ENCODE assay signal across 17 cellular contexts in genomic region chrX:46317158-46317557, GRCh38.
DNase-seq lines count a peak whose midpoint lies in the region; FAIRE-seq and TF ChIP-seq lines count a peak whose summit lies in the region.
"Had no signal": no experiment of that assay in that cellular context is flagged by ENCODE, and none has a peak within 500 bp of the region (broad histone marks: within the 10 kb centered on the region; RNA-seq: fewer than 3 reads in every experiment).

No MANE protein-coding gene starts in this region.

- in situ Hi-C loops in Caki2 (cut with HindIII; ENCODE audit: low pct_unique_long_range_greater_than_20kb, low sequenced_read_pairs): no loop called here

- no peak overlapping the region for H4K8ac ChIP-seq in mesendoderm (ENCODE audit: low read depth, low read length)

- no peak for FAIRE-seq in bronchial epithelial cell (lab: Jason Lieb, UNC)

- no peaks in the 10 kb centered on the region for H3K79me2 ChIP-seq in mesendoderm (ENCODE audit: control insufficient read depth, insufficient read depth, low read length)

- H3K27me3 Mint-ChIP-seq in activated CD4-positive, alpha-beta memory T cell treated with anti-CD3 and anti-CD28 coated beads, Interleukin-2, amount 10 ng/mL, durations not matched to agents 7 days and 5 days: no peaks in the 10 kb centered on the region
- H3K27me3 Mint-ChIP-seq: CD4-positive, CD25-positive, alpha-beta regulatory T cell had no signal

- H3K79me1 ChIP-seq in mesendoderm (ENCODE audit: low read length): no peaks in the 10 kb centered on the region

- H3K4me1 Mint-ChIP-seq in activated CD4-positive, alpha-beta memory T cell treated with anti-CD3 and anti-CD28 coated beads, Interleukin-2, amount 10 ng/mL, durations not matched to agents 7 days and 5 days: peaks cover 29% of the 10 kb centered on the region

- H3K27me3 ChIP-seq in bronchial epithelial cell (ENCODE audit: control insufficient read depth, insufficient read depth, low read length) (no peaks in the 10 kb centered on the region), mesendoderm (ENCODE audit: insufficient read depth, low read length, poor library complexity) (no peaks in the 10 kb centered on the region), prostate gland (replicated peaks; ENCODE audit: insufficient read depth) (no peaks in the 10 kb centered on the region)

- no peak overlapping the region for H3K4me3 Mint-ChIP-seq in activated CD4-positive, alpha-beta memory T cell treated with anti-CD3 and anti-CD28 coated beads, Interleukin-2, amount 10 ng/mL, durations not matched to agents 7 days and 5 days
- H3K4me3 Mint-ChIP-seq: activated CD8-positive, alpha-beta T cell treated with anti-CD3 and anti-CD28 coated beads, Interleukin-2, amount 10 ng/mL, durations not matched to agents 7 days and 5 days; activated naive CD4-positive, alpha-beta T cell treated with anti-CD3 and anti-CD28 coated beads for 36 hours; activated T-cell treated with anti-CD3 and anti-CD28 coated beads, Interleukin-2, amount 50 U/mL, for 4 hours; CD4-positive, CD25-positive, alpha-beta regulatory T cell; neural crest cell had no signal

- no peaks in the 10 kb centered on the region for H3K36me3 Mint-ChIP-seq in activated CD4-positive, alpha-beta memory T cell treated with anti-CD3 and anti-CD28 coated beads, Interleukin-2, amount 10 ng/mL, durations not matched to agents 7 days and 5 days (ENCODE audit: low read depth)
- H3K36me3 Mint-ChIP-seq: CD4-positive, CD25-positive, alpha-beta regulatory T cell had no signal

- H2BK5ac ChIP-seq in mesendoderm (ENCODE audit: low read length): no peak overlapping the region

- no peak overlapping the region for H3K27ac ChIP-seq in mesendoderm (ENCODE audit: low read depth, low read length)
- H3K27ac ChIP-seq in prostate gland: no peak overlapping the region

- H3K9ac ChIP-seq in mesendoderm (ENCODE audit: low read length): no peak overlapping the region

- POLR2A ChIA-PET in HEK293T (lab: Yijun Ruan, JAX): no interaction called here
- POLR2A ChIA-PET in activated CD4-positive, alpha-beta memory T cell treated with anti-CD3 and anti-CD28 coated beads, Interleukin-2, amount 10 ng/mL, durations not matched to agents 7 days and 5 days (lab: Charles Lee): no interaction called here

- no peak overlapping the region for H3K4me2 ChIP-seq in mesendoderm (ENCODE audit: low read length)

- H3K18ac ChIP-seq in mesendoderm (ENCODE audit: low read length): no peak overlapping the region

- H3K23ac ChIP-seq in mesendoderm (ENCODE audit: low read length): no peak overlapping the region

- no CpG with 5 or more reads among the region's 1 CpG for WGBS in mesendoderm (ENCODE audit: extremely low coverage, insufficient coverage, low lambda C conversion rate)
- WGBS in prostate gland: 25% methylated on average over 1 of the region's 1 CpG

- H3K4me1 ChIP-seq in mesendoderm (ENCODE audit: control insufficient read depth, low read depth, low read length): no peaks in the 10 kb centered on the region
- H3K4me1 ChIP-seq in prostate gland (replicated peaks): no peaks in the 10 kb centered on the region

- H3K4ac ChIP-seq in mesendoderm (ENCODE audit: low read depth, low read length): no peak overlapping the region

- no peak overlapping the region for H2BK15ac ChIP-seq in mesendoderm (replicated peaks; ENCODE audit: low read depth)

- no peak overlapping the region for H2BK120ac ChIP-seq in mesendoderm (ENCODE audit: low read depth, low read length)

- no peak overlapping the region for H4K5ac ChIP-seq in mesendoderm (ENCODE audit: low read length)

- TF ChIP-seq POLR2A in prostate gland (IDR thresholded peaks at IDR 0.05): no peak

- H3K4me3 ChIP-seq in bronchial epithelial cell (ENCODE audit: low read depth, low read length): no peak overlapping the region
- H3K4me3 ChIP-seq in mesendoderm (ENCODE audit: low read length): no peak overlapping the region
- no peak overlapping the region for H3K4me3 ChIP-seq in prostate gland

- DNase-seq in Caki2 (ENCODE audit: low read depth) (peak; percentile 71), LoVo (ENCODE audit: low spot score) (peak; percentile 70), bronchial epithelial cell (ENCODE audit: low read depth) (peak; percentile 58), mesendoderm (peak; percentile 13), prostate gland (ENCODE audit: low spot score) (no peak), HEK293T (ENCODE audit: extremely low spot score) (no peak)
- DNase-seq in NK-92 treated with Interleukin-12 subunit alpha and Interleukin-12 subunit beta, amount 100 ng/mL, for 24 hours (lab: John Stamatoyannopoulos, UW): no peak
- no peak for DNase-seq in activated CD4-positive, alpha-beta memory T cell treated with anti-CD3 and anti-CD28 coated beads, Interleukin-2, amount 10 ng/mL, durations not matched to agents 7 days and 5 days
- DNase-seq: activated CD8-positive, alpha-beta T cell treated with anti-CD3 and anti-CD28 coated beads, Interleukin-2, amount 10 ng/mL, durations not matched to agents 7 days and 5 days; activated naive CD4-positive, alpha-beta T cell treated with anti-CD3 and anti-CD28 coated beads for 36 hours; activated T-cell treated with anti-CD3 and anti-CD28 coated beads, Interleukin-2, amount 50 U/mL, for 4 hours; CD4-positive, CD25-positive, alpha-beta regulatory T cell; Karpas-422; NCI-H1105 treated with DMSO at 0.1 percent for 48 hours; NCI-H2171; NCI-H774 had no signal

- intact Hi-C loops in prostate gland (cut with DNase I): no loop called here

- H3K9me3 Mint-ChIP-seq in activated CD4-positive, alpha-beta memory T cell treated with anti-CD3 and anti-CD28 coated beads, Interleukin-2, amount 10 ng/mL, durations not matched to agents 7 days and 5 days: no peaks in the 10 kb centered on the region
- H3K9me3 Mint-ChIP-seq: activated naive CD4-positive, alpha-beta T cell treated with anti-CD3 and anti-CD28 coated beads for 36 hours; activated T-cell treated with anti-CD3 and anti-CD28 coated beads, Interleukin-2, amount 50 U/mL, for 4 hours had no signal

- H2AK5ac ChIP-seq in mesendoderm (ENCODE audit: low read length): no peak overlapping the region

- CTCF ChIA-PET in HEK293T (lab: Yijun Ruan, JAX): no interaction called here
- CTCF ChIA-PET in activated CD4-positive, alpha-beta memory T cell treated with anti-CD3 and anti-CD28 coated beads, Interleukin-2, amount 10 ng/mL, durations not matched to agents 7 days and 5 days (lab: Charles Lee): no interaction called here

- no peak overlapping the region for H3K56ac ChIP-seq in mesendoderm (ENCODE audit: low read length)

- TF ChIP-seq CTCF in bronchial epithelial cell (IDR thresholded peaks at IDR 0.05; ENCODE audit: insufficient read depth, low read length, severe bottlenecking): no peak
- TF ChIP-seq CTCF in prostate gland (IDR thresholded peaks at IDR 0.05): no peak

- H3K9me3 ChIP-seq in prostate gland: no peaks in the 10 kb centered on the region

- no peak overlapping the region for H3K27ac Mint-ChIP-seq in activated CD4-positive, alpha-beta memory T cell treated with anti-CD3 and anti-CD28 coated beads, Interleukin-2, amount 10 ng/mL, durations not matched to agents 7 days and 5 days
- H3K27ac Mint-ChIP-seq: activated CD8-positive, alpha-beta T cell treated with anti-CD3 and anti-CD28 coated beads, Interleukin-2, amount 10 ng/mL, durations not matched to agents 7 days and 5 days; activated naive CD4-positive, alpha-beta T cell treated with anti-CD3 and anti-CD28 coated beads for 36 hours had no signal

- H3K36me3 ChIP-seq in bronchial epithelial cell (ENCODE audit: control insufficient read depth, insufficient read depth, low read length): no peaks in the 10 kb centered on the region
- H3K36me3 ChIP-seq in mesendoderm (ENCODE audit: control insufficient read depth, insufficient read depth, low read length): no peaks in the 10 kb centered on the region
- H3K36me3 ChIP-seq in prostate gland: no peaks in the 10 kb centered on the region

TF ChIP-seq in HEK293T, 16 proteins besides CTCF, POLR2A, EP300 and RAD21:
- TF ChIP-seq FOXM1 (IDR thresholded peaks at IDR 0.05; ENCODE audit: borderline replicate concordance): no peak
- no peak for TF ChIP-seq ARNT (IDR thresholded peaks at IDR 0.05)
- TF ChIP-seq LEF1 (IDR thresholded peaks at IDR 0.05; ENCODE audit: borderline replicate concordance): no peak
- TF ChIP-seq FOXK2 (IDR thresholded peaks at IDR 0.05): no peak
- TF ChIP-seq SUZ12 (IDR thresholded peaks at IDR 0.05): no peak
- no peak for TF ChIP-seq NFRKB (IDR thresholded peaks at IDR 0.05)
- no peak for TF ChIP-seq SP1 (IDR thresholded peaks at IDR 0.05)
- no peak for TF ChIP-seq HDGF (IDR thresholded peaks at IDR 0.05; ENCODE audit: borderline replicate concordance)
- no peak for TF ChIP-seq PKNOX1 (IDR thresholded peaks at IDR 0.05)
- no peak for TF ChIP-seq ELF4 (IDR thresholded peaks at IDR 0.05)
- TF ChIP-seq ZNF384 (IDR thresholded peaks at IDR 0.05): no peak
- TF ChIP-seq FOXA1 (IDR thresholded peaks at IDR 0.05): no peak
- TF ChIP-seq BHLHE40 (IDR thresholded peaks at IDR 0.05; ENCODE audit: borderline replicate concordance): no peak
- TF ChIP-seq L3MBTL2 (conservative IDR thresholded peaks at IDR 0.05): no peak
- no peak for TF ChIP-seq CTBP1 (IDR thresholded peaks at IDR 0.05; ENCODE audit: borderline replicate concordance)
- no peak for TF ChIP-seq TARDBP (IDR thresholded peaks at IDR 0.05)

Comparison
In these comparisons a context has a peak if more than half of its experiments do, and no peak if none do; other contexts are left out.
1. DNase-seq: peak in Caki2 (single experiment), LoVo (single experiment), bronchial epithelial cell (single experiment) and mesendoderm (single experiment); none in NK-92 treated with Interleukin-12 subunit alpha and Interleukin-12 subunit beta, amount 100 ng/mL, for 24 hours (single experiment), prostate gland (single experiment), HEK293T (single experiment) and activated CD4-positive, alpha-beta memory T cell treated with anti-CD3 and anti-CD28 coated beads, Interleukin-2, amount 10 ng/mL, durations not matched to agents 7 days and 5 days (single experiment).